1 cellular context compared by ENCODE assay signal in the genomic region with DNA sequence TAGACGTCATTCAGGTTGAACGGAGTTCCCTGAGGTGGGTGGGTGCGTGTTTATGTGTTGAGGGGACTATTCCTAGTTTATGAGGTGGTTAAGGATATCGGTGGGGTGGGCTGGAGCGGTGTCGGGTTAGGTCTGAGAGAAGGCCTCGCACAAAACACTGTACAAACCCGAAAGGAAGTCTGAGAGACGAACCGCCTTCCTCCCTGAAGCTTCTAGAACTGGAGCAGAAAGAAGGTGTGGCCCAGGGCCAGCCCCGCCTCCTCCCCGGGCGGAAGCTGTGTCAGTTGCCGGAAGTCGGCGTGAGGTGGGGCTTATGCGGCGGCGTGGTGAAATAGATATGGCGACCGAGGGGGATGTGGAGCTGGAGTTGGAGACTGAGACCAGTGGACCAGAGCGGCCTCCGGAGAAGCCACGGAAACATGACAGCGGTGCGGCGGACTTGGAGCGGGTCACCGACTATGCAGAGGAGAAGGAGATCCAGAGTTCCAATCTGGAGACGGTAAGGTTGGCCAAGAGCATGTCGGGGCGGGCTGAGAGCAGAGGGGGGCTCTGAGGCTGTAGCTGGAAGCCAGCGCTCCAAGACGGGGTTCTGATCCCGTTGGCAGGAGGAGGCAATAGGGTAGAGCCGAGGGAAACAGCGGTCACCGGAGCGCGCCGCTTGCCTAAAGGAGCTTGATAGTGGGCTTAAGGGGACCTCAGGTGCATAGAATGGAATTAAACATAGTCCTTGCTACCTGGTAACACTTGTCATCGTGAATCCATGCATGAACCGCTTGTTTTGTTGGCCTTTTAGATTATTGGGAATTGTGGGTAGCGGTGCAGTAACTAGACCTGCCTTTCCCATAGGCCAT.
TF ChIP-seq lines count a peak whose summit lies in the region.

TSS of gene HYPK (plus strand) at position 314 of the 851 bp plus-strand sequence. CDS start at position 338, 24 bp downstream.

TF ChIP-seq in K562, 482 proteins besides CTCF, POLR2A, EP300 and RAD21 (continued from another document and continues in another):
- TF ChIP-seq E2F8 (IDR thresholded peaks at IDR 0.05; ENCODE audit: low read depth, partially characterized antibody) (peak; percentile 92), MXI1 (IDR thresholded peaks at IDR 0.05; ENCODE audit: low read depth, low read length) (peak; percentile 93), ZNF12 (CRISPR knock-in tag; IDR thresholded peaks at IDR 0.05) (no peak), E4F1 (CRISPR knock-in tag; IDR thresholded peaks at IDR 0.05; ENCODE audit: borderline replicate concordance) (no peak), MBD2 (IDR thresholded peaks at IDR 0.05; ENCODE audit: borderline replicate concordance, low read depth) (no peak), ETV6 (IDR thresholded peaks at IDR 0.05; ENCODE audit: borderline replicate concordance in 1 of 2, low read depth in 2 of 2, low read length in 1 of 2) (no peak), ETV6 (CRISPR knock-in tag; IDR thresholded peaks at IDR 0.05; ENCODE audit: borderline replicate concordance) (no peak), HCFC1 (IDR thresholded peaks at IDR 0.05; ENCODE audit: low read depth, low read length) (peak; percentile 65), ZNF589 (CRISPR knock-in tag; IDR thresholded peaks at IDR 0.05; ENCODE audit: low read depth) (no peak), ZNF41 (CRISPR knock-in tag; conservative IDR thresholded peaks at IDR 0.05) (no peak), FOSL1 (tag; conservative IDR thresholded peaks at IDR 0.05) (no peak), SMARCE1 (IDR thresholded peaks at IDR 0.05) (no peak; the same call in 1 of the 2 replicates), ESRRA (IDR thresholded peaks at IDR 0.05; ENCODE audit: borderline replicate concordance, low read depth) (peak; percentile 7; the same call in 1 of the 2 replicates), CXXC5 (CRISPR knock-in tag; IDR thresholded peaks at IDR 0.05) (peak; percentile 66; the same call in 1 of the 2 replicates), HDGF (IDR thresholded peaks at IDR 0.05) (peak; percentile 72), TCF3 (CRISPR knock-in tag; IDR thresholded peaks at IDR 0.05) (peak; percentile 29; the same call in 1 of the 2 replicates), RBBP5 (IDR thresholded peaks at IDR 0.05; ENCODE audit: borderline replicate concordance, insufficient read depth, low read length, poor library complexity, severe bottlenecking) (peak; percentile 31), HLTF (IDR thresholded peaks at IDR 0.05) (peak; percentile 71; the same call in 1 of the 2 replicates), ZNF644 (tag; IDR thresholded peaks at IDR 0.05; ENCODE audit: low read depth) (no peak), PHF20 (IDR thresholded peaks at IDR 0.05; ENCODE audit: partially characterized antibody) (peak; percentile 86), ILK (tag; IDR thresholded peaks at IDR 0.05; ENCODE audit: borderline replicate concordance, low read depth) (no peak), TAL1 (IDR thresholded peaks at IDR 0.05) (no peak), RFX1 (IDR thresholded peaks at IDR 0.05) (no peak), IRF2 (CRISPR knock-in tag; IDR thresholded peaks at IDR 0.05) (no peak), HMBOX1 (IDR thresholded peaks at IDR 0.05) (0 out of 2 replicates have a peak, but pooled peaks have one; percentile 20), FOXP1 (CRISPR knock-in tag; IDR thresholded peaks at IDR 0.05) (0 out of 2 replicates have a peak, but pooled peaks have one; percentile 49), TFAP4 (CRISPR knock-in tag; IDR thresholded peaks at IDR 0.05; ENCODE audit: borderline replicate concordance) (peak; percentile 62; the same call in 1 of the 2 replicates), NCOR1 (IDR thresholded peaks at IDR 0.05) (0 out of 2 replicates have a peak, but pooled peaks have one; percentile 21), ZNF507 (tag; conservative IDR thresholded peaks at IDR 0.05) (no peak), ZNF75A (CRISPR knock-in tag; IDR thresholded peaks at IDR 0.05) (no peak), SMARCB1 (IDR thresholded peaks at IDR 0.05; ENCODE audit: insufficient read length, low read depth) (no peak), FOXK1 (CRISPR knock-in tag; IDR thresholded peaks at IDR 0.05; ENCODE audit: borderline replicate concordance) (0 out of 2 replicates have a peak, but pooled peaks have one; percentile 79), CBX1 (IDR thresholded peaks at IDR 0.05; ENCODE audit: low read depth) (peak; percentile 46; the same call in 1 of the 2 replicates), NFXL1 (CRISPR knock-in tag; IDR thresholded peaks at IDR 0.05) (no peak), POLR2B (IDR thresholded peaks at IDR 0.05; ENCODE audit: low read depth, partially characterized antibody) (peak; percentile 98), KHSRP (IDR thresholded peaks at IDR 0.05) (no peak), HDAC6 (IDR thresholded peaks at IDR 0.05; ENCODE audit: low read depth, low read length) (no peak)
- TF ChIP-seq, protein P1, sequence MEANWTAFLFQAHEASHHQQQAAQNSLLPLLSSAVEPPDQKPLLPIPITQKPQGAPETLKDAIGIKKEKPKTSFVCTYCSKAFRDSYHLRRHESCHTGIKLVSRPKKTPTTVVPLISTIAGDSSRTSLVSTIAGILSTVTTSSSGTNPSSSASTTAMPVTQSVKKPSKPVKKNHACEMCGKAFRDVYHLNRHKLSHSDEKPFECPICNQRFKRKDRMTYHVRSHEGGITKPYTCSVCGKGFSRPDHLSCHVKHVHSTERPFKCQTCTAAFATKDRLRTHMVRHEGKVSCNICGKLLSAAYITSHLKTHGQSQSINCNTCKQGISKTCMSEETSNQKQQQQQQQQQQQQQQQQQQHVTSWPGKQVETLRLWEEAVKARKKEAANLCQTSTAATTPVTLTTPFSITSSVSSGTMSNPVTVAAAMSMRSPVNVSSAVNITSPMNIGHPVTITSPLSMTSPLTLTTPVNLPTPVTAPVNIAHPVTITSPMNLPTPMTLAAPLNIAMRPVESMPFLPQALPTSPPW (CRISPR knock-in tag; IDR thresholded peaks at IDR 0.05): peak; percentile 68
- TF ChIP-seq, protein P2, sequence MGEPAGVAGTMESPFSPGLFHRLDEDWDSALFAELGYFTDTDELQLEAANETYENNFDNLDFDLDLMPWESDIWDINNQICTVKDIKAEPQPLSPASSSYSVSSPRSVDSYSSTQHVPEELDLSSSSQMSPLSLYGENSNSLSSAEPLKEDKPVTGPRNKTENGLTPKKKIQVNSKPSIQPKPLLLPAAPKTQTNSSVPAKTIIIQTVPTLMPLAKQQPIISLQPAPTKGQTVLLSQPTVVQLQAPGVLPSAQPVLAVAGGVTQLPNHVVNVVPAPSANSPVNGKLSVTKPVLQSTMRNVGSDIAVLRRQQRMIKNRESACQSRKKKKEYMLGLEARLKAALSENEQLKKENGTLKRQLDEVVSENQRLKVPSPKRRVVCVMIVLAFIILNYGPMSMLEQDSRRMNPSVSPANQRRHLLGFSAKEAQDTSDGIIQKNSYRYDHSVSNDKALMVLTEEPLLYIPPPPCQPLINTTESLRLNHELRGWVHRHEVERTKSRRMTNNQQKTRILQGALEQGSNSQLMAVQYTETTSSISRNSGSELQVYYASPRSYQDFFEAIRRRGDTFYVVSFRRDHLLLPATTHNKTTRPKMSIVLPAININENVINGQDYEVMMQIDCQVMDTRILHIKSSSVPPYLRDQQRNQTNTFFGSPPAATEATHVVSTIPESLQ (CRISPR knock-in tag; IDR thresholded peaks at IDR 0.05): no peak
- TF ChIP-seq, protein P3, sequence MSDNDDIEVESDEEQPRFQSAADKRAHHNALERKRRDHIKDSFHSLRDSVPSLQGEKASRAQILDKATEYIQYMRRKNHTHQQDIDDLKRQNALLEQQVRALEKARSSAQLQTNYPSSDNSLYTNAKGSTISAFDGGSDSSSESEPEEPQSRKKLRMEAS (CRISPR knock-in tag; IDR thresholded peaks at IDR 0.05): peak; percentile 44; the same call in 1 of the 2 replicates
- TF ChIP-seq, protein P4, sequence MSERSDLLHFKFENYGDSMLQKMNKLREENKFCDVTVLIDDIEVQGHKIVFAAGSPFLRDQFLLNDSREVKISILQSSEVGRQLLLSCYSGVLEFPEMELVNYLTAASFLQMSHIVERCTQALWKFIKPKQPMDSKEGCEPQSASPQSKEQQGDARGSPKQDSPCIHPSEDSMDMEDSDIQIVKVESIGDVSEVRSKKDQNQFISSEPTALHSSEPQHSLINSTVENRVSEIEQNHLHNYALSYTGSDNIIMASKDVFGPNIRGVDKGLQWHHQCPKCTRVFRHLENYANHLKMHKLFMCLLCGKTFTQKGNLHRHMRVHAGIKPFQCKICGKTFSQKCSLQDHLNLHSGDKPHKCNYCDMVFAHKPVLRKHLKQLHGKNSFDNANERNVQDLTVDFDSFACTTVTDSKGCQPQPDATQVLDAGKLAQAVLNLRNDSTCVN (CRISPR knock-in tag; IDR thresholded peaks at IDR 0.05): 0 out of 2 replicates have a peak, but pooled peaks have one; percentile 10
- TF ChIP-seq, protein P5, sequence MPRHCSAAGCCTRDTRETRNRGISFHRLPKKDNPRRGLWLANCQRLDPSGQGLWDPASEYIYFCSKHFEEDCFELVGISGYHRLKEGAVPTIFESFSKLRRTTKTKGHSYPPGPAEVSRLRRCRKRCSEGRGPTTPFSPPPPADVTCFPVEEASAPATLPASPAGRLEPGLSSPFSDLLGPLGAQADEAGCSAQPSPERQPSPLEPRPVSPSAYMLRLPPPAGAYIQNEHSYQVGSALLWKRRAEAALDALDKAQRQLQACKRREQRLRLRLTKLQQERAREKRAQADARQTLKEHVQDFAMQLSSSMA (CRISPR knock-in tag; IDR thresholded peaks at IDR 0.05): peak; percentile 85; the same call in 1 of the 2 replicates
- TF ChIP-seq, protein P6, sequence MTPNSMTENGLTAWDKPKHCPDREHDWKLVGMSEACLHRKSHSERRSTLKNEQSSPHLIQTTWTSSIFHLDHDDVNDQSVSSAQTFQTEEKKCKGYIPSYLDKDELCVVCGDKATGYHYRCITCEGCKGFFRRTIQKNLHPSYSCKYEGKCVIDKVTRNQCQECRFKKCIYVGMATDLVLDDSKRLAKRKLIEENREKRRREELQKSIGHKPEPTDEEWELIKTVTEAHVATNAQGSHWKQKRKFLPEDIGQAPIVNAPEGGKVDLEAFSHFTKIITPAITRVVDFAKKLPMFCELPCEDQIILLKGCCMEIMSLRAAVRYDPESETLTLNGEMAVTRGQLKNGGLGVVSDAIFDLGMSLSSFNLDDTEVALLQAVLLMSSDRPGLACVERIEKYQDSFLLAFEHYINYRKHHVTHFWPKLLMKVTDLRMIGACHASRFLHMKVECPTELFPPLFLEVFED (CRISPR knock-in tag; conservative IDR thresholded peaks at IDR 0.05): peak; percentile 85
- TF ChIP-seq, protein P7, sequence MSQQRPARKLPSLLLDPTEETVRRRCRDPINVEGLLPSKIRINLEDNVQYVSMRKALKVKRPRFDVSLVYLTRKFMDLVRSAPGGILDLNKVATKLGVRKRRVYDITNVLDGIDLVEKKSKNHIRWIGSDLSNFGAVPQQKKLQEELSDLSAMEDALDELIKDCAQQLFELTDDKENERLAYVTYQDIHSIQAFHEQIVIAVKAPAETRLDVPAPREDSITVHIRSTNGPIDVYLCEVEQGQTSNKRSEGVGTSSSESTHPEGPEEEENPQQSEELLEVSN (IDR thresholded peaks at IDR 0.05; ENCODE audit: borderline replicate concordance in 1 of 2, extremely low read depth in 1 of 2, insufficient read depth in 1 of 2, insufficient read length in 1 of 2, low read depth in 1 of 2, low read length in 1 of 2, poor library complexity in 1 of 2, severe bottlenecking in 1 of 2): no peak
